In genomic region chr9:131404987-131405386, GRCh38 we compare ENCODE assay signal across 12 cellular contexts. TPM values are rescaled to one million over a fixed set of nuclear protein-coding genes. Genes with fewer than 3 reads are reported as not detected.
A peak's percentile ranks its signal among the peaks of the same experiment; 100 is the strongest.
DNase-seq lines count a peak whose midpoint lies in the region; ATAC-seq and TF ChIP-seq lines count a peak whose summit lies in the region.
"Had no signal": no experiment of that assay in that cellular context is flagged by ENCODE, and none has a peak within 500 bp of the region (broad histone marks: within the 10 kb centered on the region; RNA-seq: fewer than 3 reads in every experiment).

No MANE protein-coding gene starts in this region.

- H3K36me3 ChIP-seq in OCI-LY1 (ENCODE audit: insufficient read depth, low read length) (peaks cover 2% of the 10 kb centered on the region; the same call in 1 of the 2 replicates), neural progenitor cell (no peaks in the 10 kb centered on the region)
- H3K36me3 ChIP-seq: ovary had no signal

- H3K27me3 ChIP-seq in OCI-LY1 (ENCODE audit: insufficient read depth, low read length) (no peaks in the 10 kb centered on the region), neural progenitor cell (no peaks in the 10 kb centered on the region)
- H3K27me3 ChIP-seq: ovary had no signal

- ATAC-seq in effector memory CD8-positive, alpha-beta T cell (replicated peaks): no peak
- ATAC-seq in GM18505 (IDR thresholded peaks at IDR 0.05; ENCODE audit: unreplicated experiment): no peak
- no peak for ATAC-seq in GM18867 (IDR thresholded peaks at IDR 0.05; ENCODE audit: unreplicated experiment)

- H3K4me3 ChIP-seq in OCI-LY1 (ENCODE audit: low read depth, low read length, poor library complexity, severe bottlenecking) (peak overlapping the region; percentile 47), neural progenitor cell (peak overlapping the region; percentile 36)
- H3K4me3 ChIP-seq: ovary had no signal

- H3K4me1 ChIP-seq in OCI-LY1 (ENCODE audit: insufficient read depth, low read length, severe bottlenecking) (peaks cover 100% of the 10 kb centered on the region), neural progenitor cell (peaks cover 90% of the 10 kb centered on the region)

- H3K36me3 Mint-ChIP-seq in effector memory CD8-positive, alpha-beta T cell (ENCODE audit: insufficient read depth): peaks cover 60% of the 10 kb centered on the region
- H3K36me3 Mint-ChIP-seq in neural progenitor cell: peaks cover 8% of the 10 kb centered on the region

- H3K27ac ChIP-seq in OCI-LY1 (ENCODE audit: low read depth, low read length, poor library complexity, severe bottlenecking) (peak overlapping the region; percentile 82), neural progenitor cell (peak overlapping the region; percentile 82)

- H3K9me3 ChIP-seq in OCI-LY1 (ENCODE audit: low read length) (no peaks in the 10 kb centered on the region), neural progenitor cell (ENCODE audit: low read depth) (no peaks in the 10 kb centered on the region)
- H3K9me3 ChIP-seq: ovary had no signal

- H3K4me2 ChIP-seq in OCI-LY1 (ENCODE audit: low read length): peak overlapping the region; percentile 79
- peak overlapping the region; percentile 83 for H3K4me2 ChIP-seq in neural progenitor cell

- H3K9ac ChIP-seq in OCI-LY1 (ENCODE audit: low read length) (peak overlapping the region; percentile 54; the same call in 1 of the 2 replicates), neural progenitor cell (peak overlapping the region; percentile 17)

- no peak overlapping the region for H2AFZ ChIP-seq in OCI-LY1 (ENCODE audit: low read length)
- no peak overlapping the region for H2AFZ ChIP-seq in neural progenitor cell (replicated peaks)

- TF ChIP-seq CTCF in OCI-LY1 (IDR thresholded peaks at IDR 0.05; ENCODE audit: low read length): no peak
- no peak for TF ChIP-seq CTCF in neural progenitor cell (IDR thresholded peaks at IDR 0.05)

- H3F3A ChIP-seq in OCI-LY1 (ENCODE audit: insufficient read depth, low read length): no peaks in the 10 kb centered on the region
- H3F3A ChIP-seq in neural progenitor cell (ENCODE audit: low read depth): peaks cover 83% of the 10 kb centered on the region

- H4K20me1 ChIP-seq in OCI-LY1 (ENCODE audit: insufficient read depth, low read length): no peaks in the 10 kb centered on the region
- peaks cover 100% of the 10 kb centered on the region for H4K20me1 ChIP-seq in neural progenitor cell (ENCODE audit: low read depth)

- peaks cover 75 to 81% of the 10 kb centered on the region in 2 donors for H3K4me1 Mint-ChIP-seq in effector memory CD8-positive, alpha-beta T cell (ENCODE audit: low read depth in 2 of 2)
- peaks cover 79% of the 10 kb centered on the region for H3K4me1 Mint-ChIP-seq in neural progenitor cell

- peaks cover 99% of the 10 kb centered on the region for H3K79me2 ChIP-seq in OCI-LY1 (ENCODE audit: insufficient read depth, low read length)
- H3K79me2 ChIP-seq in neural progenitor cell (ENCODE audit: low read depth): peaks cover 100% of the 10 kb centered on the region

- DNase-seq in Ammon's horn (ENCODE audit: low spot score) (peak; percentile 56), neural progenitor cell (ENCODE audit: low spot score) (no peak), AG08396 (ENCODE audit: low spot score) (no peak)
- peak in 1 of 3 experiments; percentile 23 for DNase-seq in effector memory CD8-positive, alpha-beta T cell
- DNase-seq in stimulated activated CD4-positive, alpha-beta T cell treated with anti-CD3 and anti-CD28 coated beads, Interleukin-2, amount 100 ng/mL, for 24 hours: no peak
- DNase-seq: activated effector memory CD4-positive, alpha-beta T cell treated with Interleukin-2 at 50 U/mL for 16 hours; NCI-H1694; ovary; SHP77 had no signal

- H3K27ac Mint-ChIP-seq in effector memory CD8-positive, alpha-beta T cell: peak overlapping the region; percentile 94 to 97
- H3K27ac Mint-ChIP-seq in neural progenitor cell: peak overlapping the region; percentile 91

- no peaks in the 10 kb centered on the region for H3K9me2 ChIP-seq in OCI-LY1 (ENCODE audit: low read depth, low read length)

- H3K4me3 Mint-ChIP-seq in effector memory CD8-positive, alpha-beta T cell: peak overlapping the region; percentile 85 to 89
- peak overlapping the region; percentile 74 for H3K4me3 Mint-ChIP-seq in neural progenitor cell

- H3K9me3 Mint-ChIP-seq in effector memory CD8-positive, alpha-beta T cell: no peaks in the 10 kb centered on the region
- peaks cover under 1% of the 10 kb centered on the region for H3K9me3 Mint-ChIP-seq in neural progenitor cell

- TF ChIP-seq POLR2A in GM18505 (IDR thresholded peaks at IDR 0.05; ENCODE audit: borderline replicate concordance, extremely low read depth, insufficient read depth, insufficient read length): no peak

- no peaks in the 10 kb centered on the region for H3K27me3 Mint-ChIP-seq in effector memory CD8-positive, alpha-beta T cell
- peaks cover 4% of the 10 kb centered on the region for H3K27me3 Mint-ChIP-seq in neural progenitor cell (ENCODE audit: insufficient read depth, low read depth)

RNA-seq across cellular contexts. Expression of gene PRRC2B, which starts 11.1 kb away (rescaled TPM):
- 139 and 148 TPM in 2 replicates for total RNA-seq in neural progenitor cell (ENCODE audit: low replicate concordance)
